1 cellular context compared by ENCODE assay signal in the genomic region with DNA sequence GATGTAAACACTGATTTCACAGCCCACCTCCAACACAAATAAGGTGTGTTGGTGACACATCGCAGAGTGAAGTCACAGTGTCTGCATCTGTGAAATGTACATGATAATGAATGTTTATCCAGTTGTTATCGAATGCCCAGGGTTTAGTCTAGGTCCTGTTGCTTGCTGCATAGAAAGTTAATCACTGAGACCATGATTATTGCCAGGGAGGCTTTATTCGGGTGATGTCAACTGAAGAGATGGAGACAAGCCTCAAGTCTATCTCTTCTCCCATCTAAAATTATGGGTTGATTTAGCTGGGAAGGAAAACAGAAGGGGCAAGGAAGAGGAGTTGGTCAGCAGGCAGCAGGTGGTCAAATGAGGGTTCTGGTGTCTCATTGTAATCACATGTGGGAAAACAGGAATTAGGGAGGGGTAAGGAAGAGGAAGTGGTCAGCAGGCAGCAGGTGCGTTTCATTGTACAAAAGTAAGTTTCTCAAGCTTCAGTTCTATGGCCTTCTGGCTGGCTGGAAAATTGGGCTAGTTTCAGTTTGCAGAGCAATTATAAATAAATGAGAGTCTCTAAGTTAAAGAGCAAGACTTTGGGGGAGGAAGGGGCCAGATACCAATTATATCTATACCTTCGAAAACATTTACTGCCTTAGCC.
TF ChIP-seq lines count a peak whose summit lies in the region.

No MANE protein-coding gene starts in this region.

TF ChIP-seq in GM12878, 131 proteins besides CTCF, POLR2A, EP300 and RAD21 (continued from another document):
- TF ChIP-seq, protein P1, sequence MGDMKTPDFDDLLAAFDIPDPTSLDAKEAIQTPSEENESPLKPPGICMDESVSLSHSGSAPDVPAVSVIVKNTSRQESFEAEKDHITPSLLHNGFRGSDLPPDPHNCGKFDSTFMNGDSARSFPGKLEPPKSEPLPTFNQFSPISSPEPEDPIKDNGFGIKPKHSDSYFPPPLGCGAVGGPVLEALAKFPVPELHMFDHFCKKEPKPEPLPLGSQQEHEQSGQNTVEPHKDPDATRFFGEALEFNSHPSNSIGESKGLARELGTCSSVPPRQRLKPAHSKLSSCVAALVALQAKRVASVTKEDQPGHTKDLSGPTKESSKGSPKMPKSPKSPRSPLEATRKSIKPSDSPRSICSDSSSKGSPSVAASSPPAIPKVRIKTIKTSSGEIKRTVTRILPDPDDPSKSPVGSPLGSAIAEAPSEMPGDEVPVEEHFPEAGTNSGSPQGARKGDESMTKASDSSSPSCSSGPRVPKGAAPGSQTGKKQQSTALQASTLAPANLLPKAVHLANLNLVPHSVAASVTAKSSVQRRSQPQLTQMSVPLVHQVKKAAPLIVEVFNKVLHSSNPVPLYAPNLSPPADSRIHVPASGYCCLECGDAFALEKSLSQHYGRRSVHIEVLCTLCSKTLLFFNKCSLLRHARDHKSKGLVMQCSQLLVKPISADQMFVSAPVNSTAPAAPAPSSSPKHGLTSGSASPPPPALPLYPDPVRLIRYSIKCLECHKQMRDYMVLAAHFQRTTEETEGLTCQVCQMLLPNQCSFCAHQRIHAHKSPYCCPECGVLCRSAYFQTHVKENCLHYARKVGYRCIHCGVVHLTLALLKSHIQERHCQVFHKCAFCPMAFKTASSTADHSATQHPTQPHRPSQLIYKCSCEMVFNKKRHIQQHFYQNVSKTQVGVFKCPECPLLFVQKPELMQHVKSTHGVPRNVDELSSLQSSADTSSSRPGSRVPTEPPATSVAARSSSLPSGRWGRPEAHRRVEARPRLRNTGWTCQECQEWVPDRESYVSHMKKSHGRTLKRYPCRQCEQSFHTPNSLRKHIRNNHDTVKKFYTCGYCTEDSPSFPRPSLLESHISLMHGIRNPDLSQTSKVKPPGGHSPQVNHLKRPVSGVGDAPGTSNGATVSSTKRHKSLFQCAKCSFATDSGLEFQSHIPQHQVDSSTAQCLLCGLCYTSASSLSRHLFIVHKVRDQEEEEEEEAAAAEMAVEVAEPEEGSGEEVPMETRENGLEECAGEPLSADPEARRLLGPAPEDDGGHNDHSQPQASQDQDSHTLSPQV (IDR thresholded peaks at IDR 0.05): no peak
- no peak for TF ChIP-seq CREM (IDR thresholded peaks at IDR 0.05; ENCODE audit: low read depth)
- peak; percentile 49; the same call in 1 of the 2 replicates for TF ChIP-seq DPF2 (IDR thresholded peaks at IDR 0.05)
